8 cellular contexts compared by ENCODE assay signal in genomic region chr13:45341034-45341798, GRCh38. TPM values are rescaled to one million over a fixed set of nuclear protein-coding genes. Genes with fewer than 3 reads are reported as not detected.
DNase-seq lines count a peak whose midpoint lies in the region; ATAC-seq and TF ChIP-seq lines count a peak whose summit lies in the region.

TPT1 (minus strand) TSS chr13:45341183; CDS start chr13:45341069, 114 bp downstream.

- H3K4me1 Mint-ChIP-seq in activated naive CD4-positive, alpha-beta T cell treated with anti-CD3 and anti-CD28 coated beads, Interleukin-2, amount 10 ng/mL, durations not matched to agents 7 days and 5 days, result peaks cover 63% of the 10 kb centered on the region

- CTCF ChIA-PET in activated naive CD4-positive, alpha-beta T cell treated with anti-CD3 and anti-CD28 coated beads, Interleukin-2, amount 10 ng/mL, durations not matched to agents 7 days and 5 days (lab: Charles Lee), result interaction anchor here (1.1 to 3.6 kb wide), 3 partner anchors 26 to 295 kb away, joined by 4 to 19 read pairs (median 6); no protein-coding TSS in a partner anchor

- peak; percentile 92 for ATAC-seq in gastroesophageal sphincter

- H3K36me3 ChIP-seq in gastroesophageal sphincter, result peaks cover 9 to 61% of the 10 kb centered on the region in 2 donors
- H3K36me3 ChIP-seq in suprapubic skin, result peaks cover 55% of the 10 kb centered on the region

- H3K4me3 ChIP-seq in HFF-Myc (replicated peaks; ENCODE audit: low read depth, low read length) (peak within 1 kb of the TSS; percentile 89), gastroesophageal sphincter (peak within 1 kb of the TSS; percentile 87 to 90), suprapubic skin (peak within 1 kb of the TSS; percentile 77)

- H3K4me1 ChIP-seq in gastroesophageal sphincter (peaks cover 10 to 55% (median 29%) of the 10 kb centered on the region in 3 donors), suprapubic skin (peaks cover 50% of the 10 kb centered on the region)

- H3K27ac ChIP-seq in gastroesophageal sphincter (peak within 1 kb of the TSS; percentile 97 to 100 (median 100)), suprapubic skin (peak within 1 kb of the TSS; percentile 99)

- peaks cover 57% of the 10 kb centered on the region for H3K36me3 Mint-ChIP-seq in activated naive CD4-positive, alpha-beta T cell treated with anti-CD3 and anti-CD28 coated beads, Interleukin-2, amount 10 ng/mL, durations not matched to agents 7 days and 5 days

- no peaks in the 10 kb centered on the region for H3K27me3 ChIP-seq in gastroesophageal sphincter
- H3K27me3 ChIP-seq in suprapubic skin, result no peaks in the 10 kb centered on the region

- peak within 1 kb of the TSS; percentile 99 for H3K4me3 Mint-ChIP-seq in activated naive CD4-positive, alpha-beta T cell treated with anti-CD3 and anti-CD28 coated beads, Interleukin-2, amount 10 ng/mL, durations not matched to agents 7 days and 5 days

- peak; percentile 99 for DNase-seq in GM03348 (ENCODE audit: low spot score)
- peak; percentile 91 for DNase-seq in HFF-Myc (ENCODE audit: extremely low read depth, low read depth)
- peak; percentile 98 for DNase-seq in NAMALWA (ENCODE audit: low spot score)
- peak; percentile 97 for DNase-seq in SK-N-DZ (ENCODE audit: low spot score)
- DNase-seq in activated naive CD4-positive, alpha-beta T cell treated with anti-CD3 and anti-CD28 coated beads, Interleukin-2, amount 10 ng/mL, durations not matched to agents 7 days and 5 days, result peak; percentile 99
- peak; percentile 84 to 100 (median 98) for DNase-seq in nucleus accumbens (lab: John Stamatoyannopoulos, UW)
- peak; percentile 99 to 100 for DNase-seq in suprapubic skin (ENCODE audit: low spot score in 2 of 2)

- WGBS in gastroesophageal sphincter (ENCODE audit: low coverage in 1 of 2), 2 donors, result 0% methylated on average over 6 of the region's 67 CpGs; no CpG with 5 or more reads in 1 of the 2 donors
- WGBS in suprapubic skin, result 1% methylated on average over 19 of the region's 67 CpGs

- peak within 1 kb of the TSS; percentile 100 for H3K27ac Mint-ChIP-seq in activated naive CD4-positive, alpha-beta T cell treated with anti-CD3 and anti-CD28 coated beads, Interleukin-2, amount 10 ng/mL, durations not matched to agents 7 days and 5 days

- TF ChIP-seq CTCF in HFF-Myc (IDR thresholded peaks at IDR 0.05; ENCODE audit: low read depth, low read length, missing control alignments), result no peak
- TF ChIP-seq CTCF in gastroesophageal sphincter (IDR thresholded peaks at IDR 0.05), result peak in 1 of 4 experiments; percentile 1
- TF ChIP-seq CTCF in suprapubic skin (IDR thresholded peaks at IDR 0.05), result no peak

- TF ChIP-seq EP300 in gastroesophageal sphincter (IDR thresholded peaks at IDR 0.05), result peak; percentile 65
- TF ChIP-seq EP300 in suprapubic skin (IDR thresholded peaks at IDR 0.05), result peak; percentile 9

- H3K9me3 Mint-ChIP-seq in activated naive CD4-positive, alpha-beta T cell treated with anti-CD3 and anti-CD28 coated beads, Interleukin-2, amount 10 ng/mL, durations not matched to agents 7 days and 5 days, result no peaks in the 10 kb centered on the region

- H3K9me3 ChIP-seq in gastroesophageal sphincter, result no peaks in the 10 kb centered on the region
- H3K9me3 ChIP-seq in suprapubic skin, result no peaks in the 10 kb centered on the region

- peak; percentile 92 to 96 for TF ChIP-seq POLR2A in gastroesophageal sphincter (IDR thresholded peaks at IDR 0.05)
- peak; percentile 92 to 98 for TF ChIP-seq POLR2A in suprapubic skin (IDR thresholded peaks at IDR 0.05)

- H3K27me3 Mint-ChIP-seq in activated naive CD4-positive, alpha-beta T cell treated with anti-CD3 and anti-CD28 coated beads, Interleukin-2, amount 10 ng/mL, durations not matched to agents 7 days and 5 days, result peaks cover 4% of the 10 kb centered on the region

RNA-seq across cellular contexts. Expression of gene TPT1, which starts in this region (rescaled TPM):
- 2,440 and 2,961 TPM in 2 replicates for polyA plus RNA-seq in SK-N-DZ (2014; cell fraction: cytosol; rRNA removed)
- 1,300 and 1,726 TPM in 2 replicates for polyA plus RNA-seq in SK-N-DZ (2014; cell fraction: nucleus; rRNA removed)
- 1,000 to 10,000 TPM; 1,925 to 3,753 (median 2,929) TPM for total RNA-seq in gastroesophageal sphincter
- total RNA-seq in suprapubic skin, result 1,000 to 10,000 TPM; 1,947 to 2,729 (median 2,521) TPM

Comparison
In these comparisons a context has a peak if more than half of its experiments do, and no peak if none do; other contexts are left out.
1. Peak in every context shown above with its lines: DNase-seq, ATAC-seq, H3K4me3 ChIP-seq and H3K27ac ChIP-seq.